18 cellular contexts compared by ENCODE assay signal in the genomic region with DNA sequence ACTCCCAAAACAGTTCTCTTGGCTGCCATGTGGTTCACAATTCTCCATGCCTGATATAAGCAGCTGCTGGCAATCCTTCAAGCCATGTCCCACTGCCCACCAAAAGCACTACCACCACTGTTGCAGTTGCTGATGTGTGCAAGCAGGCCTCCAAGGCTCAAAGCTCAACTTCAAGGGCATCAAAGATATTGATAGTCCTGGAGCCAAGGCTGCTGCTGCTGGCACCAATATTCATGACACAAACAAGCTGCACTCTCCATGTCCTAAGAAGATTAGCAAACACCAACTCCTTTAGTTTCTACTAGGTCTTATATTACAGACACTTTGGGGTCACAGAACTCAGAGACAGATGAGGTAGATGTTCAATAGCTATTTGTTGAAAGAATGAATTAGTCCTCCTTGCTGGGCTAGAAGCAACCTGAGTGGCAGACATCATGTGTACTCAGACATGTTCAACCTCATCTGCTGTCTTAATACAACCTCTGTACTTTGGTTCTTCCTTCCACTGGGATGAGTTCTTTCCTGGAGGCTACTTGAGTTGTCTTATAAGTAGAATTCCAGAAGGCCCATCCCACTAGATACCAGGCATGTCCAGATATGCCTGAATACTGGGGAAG.
A peak's percentile ranks its signal among the peaks of the same experiment; 100 is the strongest.
DNase-seq lines count a peak whose midpoint lies in the region; ATAC-seq and TF ChIP-seq lines count a peak whose summit lies in the region.
"Had no signal": no experiment of that assay in that cellular context is flagged by ENCODE, and none has a peak within 500 bp of the region (broad histone marks: within the 10 kb centered on the region; RNA-seq: fewer than 3 reads in every experiment).

No MANE protein-coding gene starts in this region.

- H3K4me1 ChIP-seq in breast epithelium: peaks cover 0 to 4% of the 10 kb centered on the region in 2 donors
- no peaks in the 10 kb centered on the region for H3K4me1 ChIP-seq in thymus (ENCODE audit: control insufficient read depth, insufficient read depth, low read length)

- peak overlapping the region; percentile 60 for H3K27ac Mint-ChIP-seq in mesothelial cell of epicardium
- no peak overlapping the region for H3K27ac Mint-ChIP-seq in activated CD8-positive, alpha-beta T cell treated with anti-CD3 and anti-CD28 coated beads for 36 hours
- H3K27ac Mint-ChIP-seq: activated naive CD8-positive, alpha-beta T cell had no signal

- no peak for ATAC-seq in activated CD8-positive, alpha-beta T cell treated with anti-CD3 and anti-CD28 coated beads for 36 hours
- ATAC-seq: left colon had no signal

- no peaks in the 10 kb centered on the region for H3K36me3 ChIP-seq in breast epithelium
- H3K36me3 ChIP-seq in thymus (ENCODE audit: control insufficient read depth, insufficient read depth): no peaks in the 10 kb centered on the region
- H3K36me3 ChIP-seq: BLaER1 treated with 17β-estradiol and CSF1 and Interleukin-3, amounts not matched to agents 10 nM and 100 nM; thyroid gland had no signal

- H3K4me1 Mint-ChIP-seq in mesothelial cell of epicardium: peaks cover 52% of the 10 kb centered on the region
- H3K4me1 Mint-ChIP-seq in activated CD8-positive, alpha-beta T cell treated with anti-CD3 and anti-CD28 coated beads for 36 hours (ENCODE audit: low read depth): peaks cover 4% of the 10 kb centered on the region
- H3K4me1 Mint-ChIP-seq: naive B cell had no signal

- no peak overlapping the region for H3K4me3 ChIP-seq in breast epithelium
- no peak overlapping the region for H3K4me3 ChIP-seq in thymus (ENCODE audit: low read length)
- H3K4me3 ChIP-seq: BLaER1 treated with 17β-estradiol and CSF1 and Interleukin-3, amounts not matched to agents 10 nM and 100 nM; thyroid gland had no signal

- no peak for TF ChIP-seq CTCF in breast epithelium (IDR thresholded peaks at IDR 0.05)
- no peak for TF ChIP-seq CTCF in mesothelial cell of epicardium (IDR thresholded peaks at IDR 0.05; ENCODE audit: unreplicated experiment)
- no peak for TF ChIP-seq CTCF in activated CD8-positive, alpha-beta T cell treated with anti-CD3 and anti-CD28 coated beads for 36 hours (IDR thresholded peaks at IDR 0.05)

- CTCF ChIA-PET in activated CD8-positive, alpha-beta T cell treated with anti-CD3 and anti-CD28 coated beads for 36 hours (lab: Charles Lee): interaction anchor here (1.6 kb wide), 1 partner anchor 124 kb away, joined by 5 read pairs; no protein-coding TSS in a partner anchor

- peak overlapping the region; percentile 59 to 77 for H3K27ac ChIP-seq in breast epithelium
- peak overlapping the region; percentile 8 for H3K27ac ChIP-seq in thymus (ENCODE audit: low read depth)
- H3K27ac ChIP-seq: BLaER1 treated with 17β-estradiol and CSF1 and Interleukin-3, amounts not matched to agents 10 nM and 100 nM had no signal

- H3K27me3 ChIP-seq in breast epithelium (no peaks in the 10 kb centered on the region), thymus (ENCODE audit: control insufficient read depth, insufficient read depth) (no peaks in the 10 kb centered on the region)
- H3K27me3 ChIP-seq: BLaER1 treated with 17β-estradiol and CSF1 and Interleukin-3, amounts not matched to agents 10 nM and 100 nM; thyroid gland had no signal

- no peak overlapping the region for H3K4me3 Mint-ChIP-seq in mesothelial cell of epicardium
- H3K4me3 Mint-ChIP-seq in activated CD8-positive, alpha-beta T cell treated with anti-CD3 and anti-CD28 coated beads for 36 hours: no peak overlapping the region
- H3K4me3 Mint-ChIP-seq: activated naive CD8-positive, alpha-beta T cell; activated T-cell treated with anti-CD3 and anti-CD28 coated beads, Interleukin-2, amount 50 U/mL, for 4 hours; naive B cell had no signal

- H3K36me3 Mint-ChIP-seq in mesothelial cell of epicardium: no peaks in the 10 kb centered on the region
- no peaks in the 10 kb centered on the region for H3K36me3 Mint-ChIP-seq in activated CD8-positive, alpha-beta T cell treated with anti-CD3 and anti-CD28 coated beads for 36 hours (ENCODE audit: low read depth)
- H3K36me3 Mint-ChIP-seq: naive B cell had no signal

- H3K9me3 Mint-ChIP-seq in mesothelial cell of epicardium: peaks cover 4% of the 10 kb centered on the region
- no peaks in the 10 kb centered on the region for H3K9me3 Mint-ChIP-seq in activated CD8-positive, alpha-beta T cell treated with anti-CD3 and anti-CD28 coated beads for 36 hours
- H3K9me3 Mint-ChIP-seq: activated T-cell treated with anti-CD3 and anti-CD28 coated beads, Interleukin-2, amount 50 U/mL, for 4 hours had no signal

- no peaks in the 10 kb centered on the region for H3K27me3 Mint-ChIP-seq in mesothelial cell of epicardium (ENCODE audit: low read depth)
- no peaks in the 10 kb centered on the region for H3K27me3 Mint-ChIP-seq in activated CD8-positive, alpha-beta T cell treated with anti-CD3 and anti-CD28 coated beads for 36 hours
- H3K27me3 Mint-ChIP-seq: activated naive CD8-positive, alpha-beta T cell; naive B cell had no signal

- intact Hi-C loops in breast epithelium (cut with DNase I; ENCODE audit: low total_unique reads): no loop called here
- intact Hi-C loops in activated CD8-positive, alpha-beta T cell treated with anti-CD3 and anti-CD28 coated beads for 36 hours (cut with micrococcal nuclease): no loop called here

- DNase-seq in NCI-H82 treated with DMSO at 0.1 percent for 48 hours (lab: John Stamatoyannopoulos, UW; ENCODE audit: unreplicated experiment) (peak; percentile 59), breast epithelium (ENCODE audit: low spot score in 2 of 2) (no peak), mesothelial cell of epicardium (ENCODE audit: low spot score in 2 of 2, unreplicated experiment in 2 of 2) (no peak), AG08395 (ENCODE audit: low spot score) (no peak)
- DNase-seq in activated CD4-positive, alpha-beta T cell treated with anti-CD3 and anti-CD28 coated beads, Interleukin-2, amount 50 U/mL, for 1 hour: no peak
- DNase-seq in activated CD8-positive, alpha-beta T cell treated with anti-CD3 and anti-CD28 coated beads for 36 hours: no peak
- DNase-seq: activated CD4-positive, alpha-beta T cell treated with anti-CD3 and anti-CD28 coated beads, Interleukin-2, amount 50 U/mL, for 48 hours; activated T-cell treated with anti-CD3 and anti-CD28 coated beads, Interleukin-2, amount 50 U/mL, for 4 hours; H7; left colon; naive B cell; NCI-H2081 treated with DMSO at 0.1 percent for 48 hours; NCI-H526 treated with DMSO at 0.1 percent for 48 hours; stimulated activated CD4-positive, alpha-beta T cell treated with anti-CD3 and anti-CD28 coated beads, Interleukin-1b, Interleukin-23, amount 100 ng/mL, for 48 hours; thyroid gland had no signal

- POLR2A ChIA-PET in activated CD8-positive, alpha-beta T cell treated with anti-CD3 and anti-CD28 coated beads for 36 hours (lab: Charles Lee): no interaction called here

- TF ChIP-seq POLR2A in breast epithelium (IDR thresholded peaks at IDR 0.05): no peak

- H3K9me3 ChIP-seq in breast epithelium: no peaks in the 10 kb centered on the region
- no peaks in the 10 kb centered on the region for H3K9me3 ChIP-seq in thymus (ENCODE audit: control insufficient read depth)
- H3K9me3 ChIP-seq: BLaER1 treated with 17β-estradiol and CSF1 and Interleukin-3, amounts not matched to agents 10 nM and 100 nM; thyroid gland had no signal
